Comparison of ENCODE assay signal across 1 cellular context in genomic region chr19:1467512-1468273, GRCh38.
TF ChIP-seq lines count a peak whose summit lies in the region.

No MANE protein-coding gene starts in this region.

TF ChIP-seq in H1, 55 proteins besides CTCF, POLR2A, EP300 and RAD21:
- TF ChIP-seq ATF2 (IDR thresholded peaks at IDR 0.05; ENCODE audit: low read length): no peak
- 0 out of 2 replicates have a peak, but pooled peaks have one; percentile 2 for TF ChIP-seq MAX (IDR thresholded peaks at IDR 0.05)
- TF ChIP-seq SIX5 (IDR thresholded peaks at IDR 0.05; ENCODE audit: low read depth, low read length): no peak
- TF ChIP-seq SUZ12 (IDR thresholded peaks at IDR 0.05; ENCODE audit: low read length): peak; percentile 34
- TF ChIP-seq GABPA (IDR thresholded peaks at IDR 0.05; ENCODE audit: borderline replicate concordance, insufficient read depth, low read length): 0 out of 2 replicates have a peak, but pooled peaks have one; percentile 4
